Comparison of ENCODE assay signal across 8 cellular contexts in genomic region chr19:23395041-23395721, GRCh38. TPM values are rescaled to one million over a fixed set of nuclear protein-coding genes. Genes with fewer than 3 reads are reported as not detected.
A peak's percentile ranks its signal among the peaks of the same experiment; 100 is the strongest.
DNase-seq lines count a peak whose midpoint lies in the region; ATAC-seq lines count a peak whose summit lies in the region.

TSS of gene ZNF91 (minus strand) at chr19:23395471. CDS start at chr19:23395354, 117 bp downstream.

- in situ Hi-C loops in KBM-7 (cut with MboI; ENCODE audit: low pct_unique_long_range_greater_than_20kb, low sequenced_read_pairs): no loop called here

- peak; percentile 94 for ATAC-seq in GM21717 (IDR thresholded peaks at IDR 0.05; ENCODE audit: unreplicated experiment)

- H3K4me3 ChIP-seq in SJCRH30 (peak within 1 kb of the TSS; percentile 89), neuron (ENCODE audit: low read length) (peak within 1 kb of the TSS; percentile 78), subcutaneous abdominal adipose tissue (ENCODE audit: low read depth in 1 of 5, low read length in 5 of 5) (peak within 1 kb of the TSS; percentile 94 to 99 (median 98))

- H3K9me3 ChIP-seq in SJCRH30 (replicated peaks): peaks cover 6% of the 10 kb centered on the region
- H3K9me3 ChIP-seq in neuron (ENCODE audit: low read length): peaks cover 4% of the 10 kb centered on the region
- H3K9me3 ChIP-seq in subcutaneous abdominal adipose tissue (ENCODE audit: control insufficient read depth in 5 of 5, low read length in 5 of 5): no peaks in the 10 kb centered on the region

- peak within 1 kb of the TSS; percentile 99 to 100 (median 99) for H3K9ac ChIP-seq in subcutaneous abdominal adipose tissue (ENCODE audit: low read length in 5 of 5)

- H3K4me1 ChIP-seq in SJCRH30 (no peaks in the 10 kb centered on the region), neuron (ENCODE audit: insufficient read depth, low read length) (peaks cover 4% of the 10 kb centered on the region), subcutaneous abdominal adipose tissue (ENCODE audit: control insufficient read depth in 5 of 5, insufficient read depth in 5 of 5, low read length in 5 of 5) (peaks cover 3 to 37% (median 28%) of the 10 kb centered on the region in 5 donors)

- H2AFZ ChIP-seq in neuron (ENCODE audit: low read depth, low read length): no peak within 1 kb of the TSS

- H3K27me3 ChIP-seq in SJCRH30 (no peaks in the 10 kb centered on the region), neuron (ENCODE audit: insufficient read depth, low read length) (no peaks in the 10 kb centered on the region), subcutaneous abdominal adipose tissue (ENCODE audit: control insufficient read depth in 5 of 5, insufficient read depth in 4 of 5, low read length in 5 of 5) (no peaks in the 10 kb centered on the region)

- DNase-seq in DMS79 (lab: John Stamatoyannopoulos, UW) (peak; percentile 97), KBM-7 (peak; percentile 97), SJCRH30 (peak; percentile 96 to 98), foreskin melanocyte (peak; percentile 92)
- peak; percentile 64 to 83 (median 76) for DNase-seq in activated naive CD4-positive, alpha-beta T cell (lab: John Stamatoyannopoulos, UW)

- peak within 1 kb of the TSS; percentile 94 for H3K27ac ChIP-seq in SJCRH30
- peak within 1 kb of the TSS; percentile 99 for H3K27ac ChIP-seq in subcutaneous abdominal adipose tissue (ENCODE audit: low read depth, low read length)

- H3K36me3 ChIP-seq in SJCRH30 (peaks cover 29% of the 10 kb centered on the region), neuron (ENCODE audit: insufficient read depth, low read length) (peaks cover 42% of the 10 kb centered on the region), subcutaneous abdominal adipose tissue (ENCODE audit: control insufficient read depth in 5 of 5, insufficient read depth in 5 of 5, low read length in 5 of 5) (no peaks in the 10 kb centered on the region)

RNA-seq across cellular contexts. Expression of gene ZNF91, which starts in this region (rescaled TPM):
- 49.4 and 55.2 TPM in 2 replicates for total RNA-seq in SJCRH30 (2014; rRNA removed; shearing (Covaris generic))

Comparison
In these comparisons a context has a peak if more than half of its experiments do, and no peak if none do; other contexts are left out.
1. Peak in every context shown above with its lines: DNase-seq, ATAC-seq, H3K4me3 ChIP-seq and H3K27ac ChIP-seq.